Comparison of ENCODE assay signal across 8 cellular contexts in genomic region chr17:29722411-29723198, GRCh38.
DNase-seq lines count a peak whose midpoint lies in the region; ATAC-seq and TF ChIP-seq lines count a peak whose summit lies in the region.

No MANE protein-coding gene starts in this region.

- no peak overlapping the region for H3K27ac Mint-ChIP-seq in neural progenitor cell

- no peak for TF ChIP-seq CTCF in dorsolateral prefrontal cortex (IDR thresholded peaks at IDR 0.05 in 54 of 56, conservative IDR thresholded peaks at IDR 0.05 in 2 of 56; ENCODE audit: low read depth in 1 of 56, partially characterized antibody in 56 of 56)
- no peak for TF ChIP-seq CTCF in neural progenitor cell (IDR thresholded peaks at IDR 0.05)

- H3K27me3 Mint-ChIP-seq in neural progenitor cell (ENCODE audit: insufficient read depth, low read depth), result peaks cover 2% of the 10 kb centered on the region

- H3K4me3 Mint-ChIP-seq in neural progenitor cell, result no peak overlapping the region

- H3K27ac ChIP-seq in BLaER1, result peak overlapping the region; percentile 92
- peak overlapping the region in 55 of 59 donors; percentile 5 to 85 (median 65) for H3K27ac ChIP-seq in dorsolateral prefrontal cortex
- H3K27ac ChIP-seq in muscle layer of colon (ENCODE audit: low read depth, low read length), result peak overlapping the region; percentile 38
- no peak overlapping the region for H3K27ac ChIP-seq in neural progenitor cell

- H3K9me3 ChIP-seq in BLaER1, result no peaks in the 10 kb centered on the region
- no peaks in the 10 kb centered on the region for H3K9me3 ChIP-seq in muscle layer of colon (ENCODE audit: low read length)
- H3K9me3 ChIP-seq in neural progenitor cell (ENCODE audit: low read depth), result no peaks in the 10 kb centered on the region

- peak overlapping the region; percentile 83 for H3K4me2 ChIP-seq in BLaER1
- no peak overlapping the region for H3K4me2 ChIP-seq in neural progenitor cell

- H3K9me3 Mint-ChIP-seq in neural progenitor cell, result peaks cover 1% of the 10 kb centered on the region

- ATAC-seq in GM19023 (IDR thresholded peaks at IDR 0.05; ENCODE audit: unreplicated experiment) (peak; percentile 74), HG03108 (IDR thresholded peaks at IDR 0.05; ENCODE audit: unreplicated experiment) (peak; percentile 74)

- H3K9ac ChIP-seq in BLaER1, result peak overlapping the region; percentile 79
- H3K9ac ChIP-seq in muscle layer of colon (ENCODE audit: low read length), result no peak overlapping the region
- no peak overlapping the region for H3K9ac ChIP-seq in neural progenitor cell

- H3K4me1 ChIP-seq in BLaER1 (peaks cover 77% of the 10 kb centered on the region), muscle layer of colon (ENCODE audit: insufficient read depth, low read length) (peaks cover 15% of the 10 kb centered on the region), neural progenitor cell (peaks cover 25% of the 10 kb centered on the region)

- H3K36me3 Mint-ChIP-seq in neural progenitor cell, result no peaks in the 10 kb centered on the region

- no peaks in the 10 kb centered on the region for H3K27me3 ChIP-seq in BLaER1
- H3K27me3 ChIP-seq in dorsolateral prefrontal cortex, result no peaks in the 10 kb centered on the region
- no peaks in the 10 kb centered on the region for H3K27me3 ChIP-seq in muscle layer of colon (ENCODE audit: control insufficient read depth in 1 of 2, insufficient read depth in 2 of 2, low read length in 2 of 2)
- H3K27me3 ChIP-seq in neural progenitor cell, result no peaks in the 10 kb centered on the region

- H3K4me1 Mint-ChIP-seq in neural progenitor cell, result peaks cover 36% of the 10 kb centered on the region

- intact Hi-C loops in dorsolateral prefrontal cortex (cut with DNase I), result no loop called here

- H3F3A ChIP-seq in neural progenitor cell (ENCODE audit: low read depth), result peaks cover 14% of the 10 kb centered on the region

- peak; percentile 94 for DNase-seq in SKM-1 treated with dmso at 0.1 percent for 144 hours (lab: John Stamatoyannopoulos, UW; ENCODE audit: unreplicated experiment)
- peak in 1 of 10 donors; percentile 17 for DNase-seq in dorsolateral prefrontal cortex
- DNase-seq in T1000 (lab: John Stamatoyannopoulos, UW), result no peak
- DNase-seq in neural progenitor cell (ENCODE audit: low spot score), result no peak

- H3K36me3 ChIP-seq in BLaER1 (peaks cover 21% of the 10 kb centered on the region), muscle layer of colon (ENCODE audit: insufficient read depth, low read length) (no peaks in the 10 kb centered on the region), neural progenitor cell (no peaks in the 10 kb centered on the region)

- H3K4me3 ChIP-seq in BLaER1, result peak overlapping the region; percentile 56
- H3K4me3 ChIP-seq in dorsolateral prefrontal cortex, result peak overlapping the region in 6 of 59 donors; percentile 1 to 33 (median 8)
- no peak overlapping the region for H3K4me3 ChIP-seq in muscle layer of colon (ENCODE audit: low read depth in 1 of 2, low read length in 2 of 2)
- H3K4me3 ChIP-seq in neural progenitor cell, result no peak overlapping the region

- H3K79me2 ChIP-seq in neural progenitor cell (ENCODE audit: low read depth), result no peaks in the 10 kb centered on the region

- H2AFZ ChIP-seq in neural progenitor cell (replicated peaks), result no peak overlapping the region

- no peaks in the 10 kb centered on the region for H4K20me1 ChIP-seq in BLaER1
- peaks cover 19% of the 10 kb centered on the region for H4K20me1 ChIP-seq in neural progenitor cell (ENCODE audit: low read depth)
